In genomic region chr7:110790992-110791391, GRCh38 we compare ENCODE assay signal across 21 cellular contexts.
"Had no signal": no experiment of that assay in that cellular context is flagged by ENCODE, and none has a peak within 500 bp of the region (broad histone marks: within the 10 kb centered on the region; RNA-seq: fewer than 3 reads in every experiment).

No MANE protein-coding gene starts in this region.

- H3K4me3 ChIP-seq: esophagus muscularis mucosa, gastrocnemius medialis, lung, pancreas, smooth muscle cell, suprapubic skin, thyroid gland had no signal

- H3K27me3 ChIP-seq: esophagus muscularis mucosa, gastrocnemius medialis, pancreas, suprapubic skin, thyroid gland had no signal

- H3K4me2 ChIP-seq: smooth muscle cell had no signal

- H3K27ac ChIP-seq: epithelial cell of prostate, esophagus muscularis mucosa, gastrocnemius medialis, pancreas, suprapubic skin, thyroid gland had no signal

- H3K9me3 ChIP-seq: esophagus muscularis mucosa, gastrocnemius medialis, pancreas, suprapubic skin, thyroid gland had no signal

- H3K4me1 ChIP-seq: pancreas, suprapubic skin, thyroid gland had no signal

- ATAC-seq: gastrocnemius medialis; left colon; left ventricle myocardium superior; pancreas; right cardiac atrium; stimulated activated effector memory CD8-positive, alpha-beta T cell treated with anti-CD3 and anti-CD28 coated beads, Interleukin-12 subunit alpha, Interleukin-12 subunit beta, amount 100 ng/mL, for 72 hours; stimulated activated naive CD8-positive, alpha-beta T cell treated with anti-CD3 and anti-CD28 coated beads, Interleukin-15, Interleukin-2, amounts not matched to agents 100 U/mL and 50 U/mL, for 24 hours had no signal

- DNase-seq: cortex of kidney; effector memory CD4-positive, alpha-beta T cell; gastrocnemius medialis; kidney; left colon; left ventricle myocardium superior; mesenchymal stem cell; naive B cell; occipital lobe; pancreas; right cardiac atrium; stimulated activated CD4-positive, alpha-beta T cell treated with anti-CD3 and anti-CD28 coated beads, Interleukin-4, amount 100 ng/mL, for 1 hour; stimulated activated CD8-positive, alpha-beta memory T cell treated with anti-CD3 and anti-CD28 coated beads, Interleukin-4, amount 100 ng/mL, for 48 hours; stimulated activated naive CD8-positive, alpha-beta T cell treated with anti-CD3 and anti-CD28 coated beads, Interleukin-15, Interleukin-2, amounts not matched to agents 100 U/mL and 50 U/mL, for 24 hours; thyroid gland had no signal

- H3K36me3 ChIP-seq: esophagus muscularis mucosa, gastrocnemius medialis, pancreas, suprapubic skin, thyroid gland had no signal
